Comparison of ENCODE assay signal across 13 cellular contexts in the genomic region with DNA sequence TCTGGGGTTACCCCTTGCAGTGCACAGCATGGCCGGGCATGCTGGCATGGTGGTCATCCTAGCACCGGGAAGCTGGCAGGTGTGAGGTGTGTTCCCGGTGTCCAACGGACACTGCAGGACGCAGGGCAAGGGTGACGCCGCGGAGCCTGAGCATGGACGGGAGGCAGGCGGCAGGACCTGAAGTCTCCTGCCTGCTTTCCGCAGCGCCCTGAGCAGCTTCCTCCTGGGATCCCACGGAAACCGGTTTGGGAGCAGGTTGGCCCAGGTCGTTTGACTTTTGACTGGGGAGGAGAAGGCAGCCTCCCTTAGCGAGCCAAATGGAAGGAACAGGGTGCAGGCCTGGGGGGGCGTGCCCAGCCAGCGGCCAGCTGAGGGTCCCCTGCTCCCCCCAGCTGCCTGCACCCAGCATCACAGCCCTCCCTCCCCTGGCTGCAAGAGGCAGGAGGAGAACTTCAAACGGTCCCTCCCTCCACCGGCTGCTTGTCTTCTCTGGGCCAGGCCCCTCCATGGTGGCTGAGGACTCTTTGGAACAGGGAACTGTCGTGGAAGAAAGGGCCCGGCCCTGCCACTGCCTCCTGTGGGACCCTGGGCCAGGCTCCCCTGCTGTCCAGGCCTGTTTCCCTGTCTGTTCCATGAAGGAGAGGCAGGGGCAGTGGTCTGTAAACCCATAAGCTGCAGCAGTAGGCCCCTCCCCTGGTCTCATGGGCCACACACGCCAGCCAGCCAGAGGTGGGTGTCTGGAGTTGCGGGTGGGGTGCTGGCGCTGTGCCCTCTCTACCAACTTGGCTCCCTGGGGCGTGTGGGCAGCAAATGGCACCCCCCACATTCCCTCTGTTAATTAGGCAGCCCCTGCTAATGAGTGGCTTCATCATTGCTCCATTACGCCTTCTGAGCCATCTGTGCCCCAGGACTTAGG. TPM values are rescaled to one million over a fixed set of nuclear protein-coding genes. Genes with fewer than 3 reads are reported as not detected.
A peak's percentile ranks its signal among the peaks of the same experiment; 100 is the strongest.
DNase-seq lines count a peak whose midpoint lies in the region; FAIRE-seq and TF ChIP-seq lines count a peak whose summit lies in the region.
"Had no signal": no experiment of that assay in that cellular context is flagged by ENCODE, and none has a peak within 500 bp of the region (broad histone marks: within the 10 kb centered on the region; RNA-seq: fewer than 3 reads in every experiment).

No MANE protein-coding gene starts in this region.

- peak overlapping the region; percentile 47 for H3K9ac ChIP-seq in NT2/D1 (ENCODE audit: insufficient read length, low read depth)
- peak overlapping the region; percentile 74 to 78 for H3K9ac ChIP-seq in kidney (ENCODE audit: low read length in 2 of 2)

- no peak overlapping the region for H3K27ac Mint-ChIP-seq in activated T-helper 2 cell treated with anti-CD3 and anti-CD28 coated beads, Interferon-gamma antibody, Interleukin-2, Interleukin-4, amounts not matched to agents 10 μg/mL and 5 μg/mL and 100 μg/mL, durations not matched to agents 14 hours and 24 hours and 36 hours
- H3K27ac Mint-ChIP-seq: activated CD8-positive, alpha-beta T cell treated with anti-CD3 and anti-CD28 coated beads for 36 hours had no signal

- H3K27me3 Mint-ChIP-seq in activated T-helper 2 cell treated with anti-CD3 and anti-CD28 coated beads, Interferon-gamma antibody, Interleukin-2, Interleukin-4, amounts not matched to agents 10 μg/mL and 5 μg/mL and 100 μg/mL, durations not matched to agents 14 hours and 24 hours and 36 hours (ENCODE audit: low read depth) = peaks cover 4% of the 10 kb centered on the region
- H3K27me3 Mint-ChIP-seq: activated CD8-positive, alpha-beta T cell treated with anti-CD3 and anti-CD28 coated beads for 36 hours had no signal

- 83 to 90% (median 85%) methylated on average over 11 to 27 of the region's 27 CpGs for WGBS in spleen, 5 donors

- H3K36me3 Mint-ChIP-seq in activated T-helper 2 cell treated with anti-CD3 and anti-CD28 coated beads, Interferon-gamma antibody, Interleukin-2, Interleukin-4, amounts not matched to agents 10 μg/mL and 5 μg/mL and 100 μg/mL, durations not matched to agents 14 hours and 24 hours and 36 hours (ENCODE audit: low read depth) = no peaks in the 10 kb centered on the region

- H3K27ac ChIP-seq in kidney (ENCODE audit: low read depth in 2 of 2, low read length in 2 of 2) = peak overlapping the region; percentile 91 to 99
- no peak overlapping the region for H3K27ac ChIP-seq in spleen
- H3K27ac ChIP-seq: HL-60 had no signal

- no peaks in the 10 kb centered on the region for H3K9me3 ChIP-seq in NT2/D1 (ENCODE audit: insufficient read depth, low read length)
- H3K9me3 ChIP-seq in kidney (ENCODE audit: control insufficient read depth in 1 of 2, low read length in 2 of 2) = no peaks in the 10 kb centered on the region
- H3K9me3 ChIP-seq in spleen = no peaks in the 10 kb centered on the region

- in situ Hi-C loops in G401 (cut with HindIII; ENCODE audit: low sequenced_read_pairs) = no loop called here

- H3K36me3 ChIP-seq in H7 (replicated peaks; ENCODE audit: control insufficient read depth, insufficient read depth, low read length) (no peaks in the 10 kb centered on the region), NT2/D1 (ENCODE audit: insufficient read depth, insufficient read length, low read length) (no peaks in the 10 kb centered on the region), kidney (ENCODE audit: control insufficient read depth in 1 of 2, insufficient read depth in 2 of 2, low read length in 2 of 2) (peaks cover 0 to 5% of the 10 kb centered on the region in 2 donors), spleen (no peaks in the 10 kb centered on the region)

- H3K4me3 Mint-ChIP-seq in activated T-helper 2 cell treated with anti-CD3 and anti-CD28 coated beads, Interferon-gamma antibody, Interleukin-2, Interleukin-4, amounts not matched to agents 10 μg/mL and 5 μg/mL and 100 μg/mL, durations not matched to agents 14 hours and 24 hours and 36 hours (ENCODE audit: low read depth) = no peak overlapping the region
- H3K4me3 Mint-ChIP-seq: activated CD8-positive, alpha-beta T cell treated with anti-CD3 and anti-CD28 coated beads for 36 hours had no signal

- H3K4me1 ChIP-seq in NT2/D1 (ENCODE audit: insufficient read depth, insufficient read length) (peaks cover 52% of the 10 kb centered on the region), kidney (ENCODE audit: control insufficient read depth in 1 of 2, insufficient read depth in 1 of 2, low read depth in 1 of 2, low read length in 2 of 2) (peaks cover 58 to 60% of the 10 kb centered on the region in 2 donors), spleen (peaks cover 0 to 9% (median 0%) of the 10 kb centered on the region in 6 donors)

- H3K9me3 Mint-ChIP-seq in activated T-helper 2 cell treated with anti-CD3 and anti-CD28 coated beads, Interferon-gamma antibody, Interleukin-2, Interleukin-4, amounts not matched to agents 10 μg/mL and 5 μg/mL and 100 μg/mL, durations not matched to agents 14 hours and 24 hours and 36 hours = no peaks in the 10 kb centered on the region
- H3K9me3 Mint-ChIP-seq: activated CD8-positive, alpha-beta T cell treated with anti-CD3 and anti-CD28 coated beads for 36 hours had no signal

- no peaks in the 10 kb centered on the region for H3K4me1 Mint-ChIP-seq in activated T-helper 2 cell treated with anti-CD3 and anti-CD28 coated beads, Interferon-gamma antibody, Interleukin-2, Interleukin-4, amounts not matched to agents 10 μg/mL and 5 μg/mL and 100 μg/mL, durations not matched to agents 14 hours and 24 hours and 36 hours (ENCODE audit: low read depth)

- H3K4me3 ChIP-seq in H7 (ENCODE audit: insufficient read depth, low read depth, low read length) = no peak overlapping the region
- H3K4me3 ChIP-seq in NT2/D1 (ENCODE audit: insufficient read length, low read depth) = no peak overlapping the region
- H3K4me3 ChIP-seq in kidney (ENCODE audit: low read length in 2 of 2) = peak overlapping the region; percentile 58 to 73
- no peak overlapping the region for H3K4me3 ChIP-seq in spleen

- FAIRE-seq in kidney (lab: Jason Lieb, UNC) = no peak

- no peak for TF ChIP-seq POLR2A in spleen (IDR thresholded peaks at IDR 0.05)

- DNase-seq in H7 (peak; percentile 72), NT2/D1 (ENCODE audit: low read depth, low spot score) (no peak), kidney (peak; percentile 72), spleen (peak; percentile 46), NCI-H446 (lab: John Stamatoyannopoulos, UW) (no peak), G401 (ENCODE audit: low spot score) (no peak), A172 (ENCODE audit: low spot score) (no peak)
- DNase-seq in activated T-helper 2 cell treated with anti-CD3 and anti-CD28 coated beads, Interferon-gamma antibody, Interleukin-2, Interleukin-4, amounts not matched to agents 10 μg/mL and 5 μg/mL and 100 μg/mL, durations not matched to agents 14 hours and 24 hours and 36 hours (ENCODE audit: low spot score) = no peak
- DNase-seq: activated CD8-positive, alpha-beta T cell treated with anti-CD3 and anti-CD28 coated beads for 36 hours; anterior cingulate cortex; stimulated activated naive CD4-positive, alpha-beta T cell treated with Interleukin-2 at 50 U/mL for 16 hours had no signal

- TF ChIP-seq CTCF in kidney (IDR thresholded peaks at IDR 0.05; ENCODE audit: borderline replicate concordance, extremely low read depth, insufficient read depth) = no peak
- TF ChIP-seq CTCF in spleen (IDR thresholded peaks at IDR 0.05 in 8 of 11, conservative IDR thresholded peaks at IDR 0.05 in 3 of 11) = no peak

- H3K27me3 ChIP-seq in H7 (ENCODE audit: control insufficient read depth, insufficient read depth, low read length) = no peaks in the 10 kb centered on the region; the same call in 1 of the 2 replicates
- no peaks in the 10 kb centered on the region for H3K27me3 ChIP-seq in NT2/D1 (ENCODE audit: insufficient read depth, insufficient read length)
- H3K27me3 ChIP-seq in spleen (replicated peaks in 1 of 7) = peaks cover 0 to 14% (median 0%) of the 10 kb centered on the region in 7 donors

- intact Hi-C loops in kidney (cut with DNase I) (no loop called here), spleen (cut with DNase I; ENCODE audit: low total_unique reads) (no loop called here)
- intact Hi-C loops in activated T-helper 2 cell treated with anti-CD3 and anti-CD28 coated beads, Interferon-gamma antibody, Interleukin-2, Interleukin-4, amounts not matched to agents 10 μg/mL and 5 μg/mL and 100 μg/mL, durations not matched to agents 14 hours and 24 hours and 36 hours (cut with micrococcal nuclease) = no loop called here

RNA-seq across cellular contexts. Expression of a gene that starts 7.9 kb away (rescaled TPM):
- 0.38 and 0.44 TPM in 2 replicates for total RNA-seq in H7 (2014; rRNA removed; shearing (Covaris generic))
- total RNA-seq in kidney (351 TPM), spleen (10 to 100 TPM in 4 of 7 donors, 1 to 10 TPM in 3; 6.9 to 23.7 (median 10.5) TPM)
- polyA plus RNA-seq in kidney (ENCODE audit: insufficient read depth, low read depth, low replicate concordance) (188 TPM), spleen (1 to 10 TPM; 1.0 to 2.7 (median 1.2) TPM)
- 4.1 and 5.5 TPM in 2 replicates for total RNA-seq in G401 (2014; rRNA removed; shearing (Covaris generic))
- total RNA-seq in activated T-helper 2 cell treated with anti-CD3 and anti-CD28 coated beads, Interferon-gamma antibody, Interleukin-2, Interleukin-4, amounts not matched to agents 10 μg/mL and 5 μg/mL and 100 μg/mL, durations not matched to agents 14 hours and 24 hours and 36 hours = 1.8 and 1.9 TPM in 2 replicates
- 26.9 and 32.6 TPM in 2 replicates for total RNA-seq in A172 (2014; rRNA removed; shearing (Covaris generic))

RNA-seq across cellular contexts. Expression of a gene that starts 47.5 kb away (rescaled TPM):
- 0.07 and 0.67 TPM in 2 replicates for total RNA-seq in H7 (2014; rRNA removed; shearing (Covaris generic))
- 1.8 TPM for total RNA-seq in kidney
- polyA plus RNA-seq in kidney (ENCODE audit: insufficient read depth, low read depth, low replicate concordance) = 0.17 TPM
- 100 to 1,000 TPM in 2 of 7 donors, 10 to 100 TPM in 5; 16.6 to 116 (median 34.2) TPM for total RNA-seq in spleen
- polyA plus RNA-seq in spleen = 10 to 100 TPM in 1 of 3 donors, 1 to 10 TPM in 2; 2.5 to 15.3 (median 8.5) TPM
- not detected in 2 replicates for total RNA-seq in G401 (2014; rRNA removed; shearing (Covaris generic))
- total RNA-seq in activated T-helper 2 cell treated with anti-CD3 and anti-CD28 coated beads, Interferon-gamma antibody, Interleukin-2, Interleukin-4, amounts not matched to agents 10 μg/mL and 5 μg/mL and 100 μg/mL, durations not matched to agents 14 hours and 24 hours and 36 hours = not detected in 2 replicates
- not detected in 2 replicates for total RNA-seq in A172 (2014; rRNA removed; shearing (Covaris generic))
- total RNA-seq: activated CD8-positive, alpha-beta T cell treated with anti-CD3 and anti-CD28 coated beads for 36 hours; fibroblast of lung had no signal
- polyA plus RNA-seq: fibroblast of lung had no signal

Comparison
In these comparisons a context has a peak if more than half of its experiments do, and no peak if none do; other contexts are left out.
1. DNase-seq: peak in H7 (single experiment), kidney (single experiment) and spleen (single experiment); none in NT2/D1 (single experiment), NCI-H446 (0 of 2), G401 (single experiment), activated T-helper 2 cell treated with anti-CD3 and anti-CD28 coated beads, Interferon-gamma antibody, Interleukin-2, Interleukin-4, amounts not matched to agents 10 μg/mL and 5 μg/mL and 100 μg/mL, durations not matched to agents 14 hours and 24 hours and 36 hours (single experiment) and A172 (single experiment).
2. H3K4me3 ChIP-seq: peak in kidney (2 of 2); none in H7 (single experiment), NT2/D1 (single experiment) and spleen (0 of 8).
3. H3K27ac ChIP-seq: peak in kidney (2 of 2); none in spleen (0 of 8).
4. RNA of a gene that starts 7.9 kb away (total RNA-seq): 351 TPM in kidney (single experiment); 26.9 to 32.6 TPM in A172, 6.9 to 23.7 TPM in spleen, 4.1 to 5.5 TPM in G401, 1.8 to 1.9 TPM in activated T-helper 2 cell treated with anti-CD3 and anti-CD28 coated beads, Interferon-gamma antibody, Interleukin-2, Interleukin-4, amounts not matched to agents 10 μg/mL and 5 μg/mL and 100 μg/mL, durations not matched to agents 14 hours and 24 hours and 36 hours and 0.38 to 0.44 TPM in H7; every median in the first group is over 10 times any median in the second.